In genomic region chr14:61476105-61476736, GRCh38 we compare ENCODE assay signal across 8 cellular contexts.
A peak's percentile ranks its signal among the peaks of the same experiment; 100 is the strongest.
DNase-seq lines count a peak whose midpoint lies in the region; ATAC-seq and TF ChIP-seq lines count a peak whose summit lies in the region.

No MANE protein-coding gene starts in this region.

- ATAC-seq in activated CD8-positive, alpha-beta memory T cell treated with anti-CD3 and anti-CD28 coated beads, Interleukin-2, amount 10 ng/mL, durations not matched to agents 7 days and 5 days: peak; percentile 14
- peak; percentile 15 for ATAC-seq in activated T-helper 17 cell treated with anti-CD3 and anti-CD28 coated beads, Interleukin-2, amount 50 U/mL, for 72 hours (replicated peaks)
- peak; percentile 1 for ATAC-seq in memory B cell (ENCODE audit: low read depth)
- ATAC-seq in HG02678 (IDR thresholded peaks at IDR 0.05; ENCODE audit: unreplicated experiment): no peak

- no peak for TF ChIP-seq CTCF in thyroid gland (IDR thresholded peaks at IDR 0.05)

- no peak for DNase-seq in activated CD8-positive, alpha-beta memory T cell treated with anti-CD3 and anti-CD28 coated beads, Interleukin-2, amount 10 ng/mL, durations not matched to agents 7 days and 5 days
- no peak for DNase-seq in activated CD8-positive, alpha-beta memory T cell treated with anti-CD3 and anti-CD28 coated beads, Interleukin-2, amount 50 U/mL, for 4 hours
- DNase-seq in memory B cell (ENCODE audit: low spot score in 2 of 2) (no peak), thyroid gland (no peak), SK-N-DZ (ENCODE audit: low spot score) (no peak)
- DNase-seq in NK-92 treated with Interleukin-12 subunit alpha and Interleukin-12 subunit beta, amount 100 ng/mL, for 24 hours (lab: John Stamatoyannopoulos, UW): no peak

- H3K27me3 ChIP-seq in thyroid gland: no peaks in the 10 kb centered on the region

- peaks cover 54% of the 10 kb centered on the region for H3K36me3 Mint-ChIP-seq in activated CD8-positive, alpha-beta memory T cell treated with anti-CD3 and anti-CD28 coated beads, Interleukin-2, amount 10 ng/mL, durations not matched to agents 7 days and 5 days
- H3K36me3 Mint-ChIP-seq in activated T-helper 17 cell treated with anti-CD3 and anti-CD28 coated beads, Interleukin-2, amount 50 U/mL, for 72 hours (ENCODE audit: low read depth): peaks cover 77% of the 10 kb centered on the region
- H3K36me3 Mint-ChIP-seq in memory B cell: no peaks in the 10 kb centered on the region

- CTCF ChIA-PET in activated CD8-positive, alpha-beta memory T cell treated with anti-CD3 and anti-CD28 coated beads, Interleukin-2, amount 10 ng/mL, durations not matched to agents 7 days and 5 days (lab: Charles Lee): interaction anchor here (0.7 to 6.7 kb wide), 19 partner anchors 14 to 361 kb away, joined by 3 to 39 read pairs (median 4); partner anchors contain the start of genes SNAPC1 and TMEM30B

- peaks cover 95% of the 10 kb centered on the region for H3K4me1 Mint-ChIP-seq in activated CD8-positive, alpha-beta memory T cell treated with anti-CD3 and anti-CD28 coated beads, Interleukin-2, amount 10 ng/mL, durations not matched to agents 7 days and 5 days
- H3K4me1 Mint-ChIP-seq in activated T-helper 17 cell treated with anti-CD3 and anti-CD28 coated beads, Interleukin-2, amount 50 U/mL, for 72 hours: peaks cover 69% of the 10 kb centered on the region
- H3K4me1 Mint-ChIP-seq in memory B cell: peaks cover 58% of the 10 kb centered on the region

- peak overlapping the region; percentile 91 for H3K27ac Mint-ChIP-seq in activated CD8-positive, alpha-beta memory T cell treated with anti-CD3 and anti-CD28 coated beads, Interleukin-2, amount 10 ng/mL, durations not matched to agents 7 days and 5 days
- H3K27ac Mint-ChIP-seq in activated T-helper 17 cell treated with anti-CD3 and anti-CD28 coated beads, Interleukin-2, amount 50 U/mL, for 72 hours: peak overlapping the region; percentile 96
- H3K27ac Mint-ChIP-seq in memory B cell: peak overlapping the region; percentile 98

- H3K27ac ChIP-seq in thyroid gland: peak overlapping the region; percentile 84 to 89 (median 84)

- peaks cover 27 to 67% of the 10 kb centered on the region in 2 donors for H3K4me1 ChIP-seq in thyroid gland

- H3K9me3 Mint-ChIP-seq in activated CD8-positive, alpha-beta memory T cell treated with anti-CD3 and anti-CD28 coated beads, Interleukin-2, amount 10 ng/mL, durations not matched to agents 7 days and 5 days (ENCODE audit: low read depth): no peaks in the 10 kb centered on the region
- H3K9me3 Mint-ChIP-seq in activated T-helper 17 cell treated with anti-CD3 and anti-CD28 coated beads, Interleukin-2, amount 50 U/mL, for 72 hours: peaks cover 3% of the 10 kb centered on the region
- H3K9me3 Mint-ChIP-seq in memory B cell: no peaks in the 10 kb centered on the region

- TF ChIP-seq POLR2A in thyroid gland (IDR thresholded peaks at IDR 0.05): no peak

- H3K36me3 ChIP-seq in thyroid gland: no peaks in the 10 kb centered on the region

- no peaks in the 10 kb centered on the region for H3K27me3 Mint-ChIP-seq in activated CD8-positive, alpha-beta memory T cell treated with anti-CD3 and anti-CD28 coated beads, Interleukin-2, amount 10 ng/mL, durations not matched to agents 7 days and 5 days
- no peaks in the 10 kb centered on the region for H3K27me3 Mint-ChIP-seq in activated T-helper 17 cell treated with anti-CD3 and anti-CD28 coated beads, Interleukin-2, amount 50 U/mL, for 72 hours
- H3K27me3 Mint-ChIP-seq in memory B cell: no peaks in the 10 kb centered on the region

- 83 to 91% methylated on average over 2 of the region's 2 CpGs for WGBS in thyroid gland, 2 donors

- H3K4me3 ChIP-seq in thyroid gland (replicated peaks in 1 of 3): no peak overlapping the region

- peak overlapping the region; percentile 35 for H3K4me3 Mint-ChIP-seq in activated CD8-positive, alpha-beta memory T cell treated with anti-CD3 and anti-CD28 coated beads, Interleukin-2, amount 10 ng/mL, durations not matched to agents 7 days and 5 days
- H3K4me3 Mint-ChIP-seq in activated T-helper 17 cell treated with anti-CD3 and anti-CD28 coated beads, Interleukin-2, amount 50 U/mL, for 72 hours: peak overlapping the region; percentile 95
- peak overlapping the region; percentile 19 for H3K4me3 Mint-ChIP-seq in memory B cell

- intact Hi-C loops in thyroid gland (cut with DNase I): no loop called here

- H3K9me3 ChIP-seq in thyroid gland: no peaks in the 10 kb centered on the region

Comparison
In these comparisons a context has a peak if more than half of its experiments do, and no peak if none do; other contexts are left out.
1. H3K4me3 Mint-ChIP-seq: peak in every context shown above with its lines; median percentile 95 in activated T-helper 17 cell treated with anti-CD3 and anti-CD28 coated beads, Interleukin-2, amount 50 U/mL, for 72 hours; 35 in activated CD8-positive, alpha-beta memory T cell treated with anti-CD3 and anti-CD28 coated beads, Interleukin-2, amount 10 ng/mL, durations not matched to agents 7 days and 5 days; 19 in memory B cell.